In the genomic region with DNA sequence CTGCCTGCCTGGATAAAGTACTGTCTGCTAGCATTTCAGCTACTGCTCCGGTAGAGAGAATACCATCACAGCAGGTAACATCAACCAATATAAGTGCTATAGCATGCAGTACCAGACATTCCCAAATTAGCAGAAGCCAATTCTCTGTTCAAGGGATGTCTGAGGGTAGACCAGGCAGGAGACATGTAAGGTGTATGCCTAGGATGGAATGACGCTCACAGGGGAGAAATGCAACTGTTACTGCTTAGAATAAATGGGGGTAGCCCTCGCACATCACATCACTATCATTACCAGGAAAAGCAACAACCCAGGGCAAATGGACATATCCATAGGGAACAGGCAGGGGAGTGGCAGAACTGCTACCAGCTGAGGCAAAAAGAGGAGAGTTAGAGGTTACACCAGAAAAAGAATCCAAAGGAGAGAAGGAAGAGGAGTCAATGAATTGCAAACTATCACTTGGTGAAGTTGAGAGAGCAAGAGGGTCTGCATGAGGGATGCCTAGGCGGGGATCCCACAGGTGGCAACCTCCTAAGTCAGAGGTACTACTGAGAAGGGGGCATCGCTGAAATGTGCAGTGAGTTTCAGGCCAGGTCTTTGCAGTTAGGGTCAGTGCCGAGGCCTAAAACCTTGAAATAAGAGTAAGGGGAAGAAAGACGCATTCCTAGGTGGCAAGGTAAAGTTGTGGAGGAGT, we compare ENCODE assay signal across 8 cellular contexts. TPM values are rescaled to one million over a fixed set of nuclear protein-coding genes. Genes with fewer than 3 reads are reported as not detected.
A peak's percentile ranks its signal among the peaks of the same experiment; 100 is the strongest.
DNase-seq lines count a peak whose midpoint lies in the region; ATAC-seq and TF ChIP-seq lines count a peak whose summit lies in the region.

No MANE protein-coding gene starts in this region.

- no peaks in the 10 kb centered on the region for H3K9me3 Mint-ChIP-seq in IgD-negative memory B cell

- ATAC-seq in HG03159 (IDR thresholded peaks at IDR 0.05; ENCODE audit: unreplicated experiment), result no peak

- POLR2A ChIA-PET in AG04449 (lab: Yijun Ruan, JAX), result interaction anchor here (0.6 kb wide), 1 partner anchor 387 kb away, joined by 3 read pairs; no protein-coding TSS in a partner anchor

- H3K4me1 ChIP-seq in muscle layer of duodenum (ENCODE audit: control insufficient read depth in 1 of 2, insufficient read depth in 2 of 2, low read length in 2 of 2), result peaks cover 12 to 40% of the 10 kb centered on the region in 2 donors

- peak overlapping the region; percentile 79 for H3K4me3 ChIP-seq in AG04449 (ENCODE audit: low read depth, low read length)
- H3K4me3 ChIP-seq in cardiac fibroblast (replicated peaks in 1 of 2; ENCODE audit: low read depth in 2 of 2, low read length in 2 of 2), result peak overlapping the region; percentile 79 to 83
- H3K4me3 ChIP-seq in muscle layer of duodenum (ENCODE audit: low read depth in 1 of 2, low read length in 2 of 2), result peak overlapping the region; percentile 77 to 94

- H3K4me3 Mint-ChIP-seq in IgD-negative memory B cell, result peak overlapping the region; percentile 87 to 93 (median 90)

- H3K27ac ChIP-seq in muscle layer of duodenum (ENCODE audit: low read length), result peak overlapping the region; percentile 70

- peaks cover 21 to 22% (median 21%) of the 10 kb centered on the region in 3 donors for H3K4me1 Mint-ChIP-seq in IgD-negative memory B cell

- peaks cover 1% of the 10 kb centered on the region for H3K36me3 Mint-ChIP-seq in IgD-negative memory B cell

- TF ChIP-seq CTCF in AG04449 (IDR thresholded peaks at IDR 0.05; ENCODE audit: insufficient read depth, low read length, missing control alignments), result no peak
- TF ChIP-seq CTCF in cardiac fibroblast (IDR thresholded peaks at IDR 0.05; ENCODE audit: low read depth, low read length), result no peak

- peak overlapping the region; percentile 75 to 92 (median 81) for H3K27ac Mint-ChIP-seq in IgD-negative memory B cell

- CTCF ChIA-PET in AG04449 (lab: Yijun Ruan, JAX), result interaction anchor here (1.3 to 4.2 kb wide), 5 partner anchors 11 to 386 kb away, joined by 3 to 26 read pairs (median 5); no protein-coding TSS in a partner anchor

- no peaks in the 10 kb centered on the region for H3K27me3 ChIP-seq in muscle layer of duodenum (ENCODE audit: low read depth, low read length)

- H3K36me3 ChIP-seq in muscle layer of duodenum (ENCODE audit: control insufficient read depth in 1 of 2, insufficient read depth in 2 of 2, low read length in 2 of 2), result peaks cover 31 to 33% of the 10 kb centered on the region in 2 donors

- H3K27me3 Mint-ChIP-seq in IgD-negative memory B cell, result no peaks in the 10 kb centered on the region

- DNase-seq in AG04449 (ENCODE audit: low read depth, low spot score), result no peak
- no peak for DNase-seq in cardiac fibroblast (ENCODE audit: low read depth in 2 of 2)
- DNase-seq in inferior parietal cortex (ENCODE audit: extremely low spot score), result no peak
- no peak for DNase-seq in anterior cingulate cortex (lab: John Stamatoyannopoulos, UW)
- DNase-seq in DMS79 treated with DMSO at 0.1 percent for 48 hours (lab: John Stamatoyannopoulos, UW), result no peak

- H3K9me3 ChIP-seq in muscle layer of duodenum (ENCODE audit: control insufficient read depth in 1 of 2, low read length in 2 of 2), result no peaks in the 10 kb centered on the region

RNA-seq across cellular contexts. Expression of gene UBE2Q1, which starts 1.1 kb away (rescaled TPM):
- 9.0 TPM for polyA plus RNA-seq in IgD-negative memory B cell

RNA-seq across cellular contexts. Expression of gene CHRNB2, which starts 10.2 kb away (rescaled TPM):
- 0.04 TPM for polyA plus RNA-seq in IgD-negative memory B cell

RNA-seq across cellular contexts. Expression of gene ADAR, which starts 50.6 kb away (rescaled TPM):
- 141 TPM for polyA plus RNA-seq in IgD-negative memory B cell

RNA-seq across cellular contexts. Expression of gene SHE, which starts 55.2 kb away (rescaled TPM):
- not detected for polyA plus RNA-seq in IgD-negative memory B cell

RNA-seq across cellular contexts. Expression of gene TDRD10, which starts 55.4 kb away (rescaled TPM):
- polyA plus RNA-seq in IgD-negative memory B cell, result not detected
